ENCODE assay signal across 1 cellular context in genomic region chr7:129597672-129598071, GRCh38.
TF ChIP-seq lines count a peak whose summit lies in the region.

No MANE protein-coding gene starts in this region.

TF ChIP-seq in HepG2, 621 proteins besides CTCF, POLR2A, EP300 and RAD21 (continued from another document):
- no peak for TF ChIP-seq POLR2G (IDR thresholded peaks at IDR 0.05; ENCODE audit: low read depth, low read length)
- TF ChIP-seq ZNF18 (CRISPR knock-in tag; IDR thresholded peaks at IDR 0.05; ENCODE audit: insufficient replicate concordance): no peak
- TF ChIP-seq ZNF607 (CRISPR knock-in tag; IDR thresholded peaks at IDR 0.05; ENCODE audit: borderline replicate concordance): no peak
- no peak for TF ChIP-seq NR1H2 (CRISPR knock-in tag; IDR thresholded peaks at IDR 0.05; ENCODE audit: borderline replicate concordance, low read depth)
- TF ChIP-seq CEBPB (IDR thresholded peaks at IDR 0.05; ENCODE audit: borderline replicate concordance, low read depth, low read length): 0 out of 2 replicates have a peak, but pooled peaks have one; percentile 16
- no peak for TF ChIP-seq TFE3 (CRISPR knock-in tag; IDR thresholded peaks at IDR 0.05)
- no peak for TF ChIP-seq U2AF1 (optimal IDR thresholded peaks at IDR 0.05; ENCODE audit: low read depth, low read length)
- TF ChIP-seq ZNF234 (CRISPR knock-in tag; conservative IDR thresholded peaks at IDR 0.05): no peak
- TF ChIP-seq ZNF20 (CRISPR knock-in tag; IDR thresholded peaks at IDR 0.05): no peak
- TF ChIP-seq CCAR2 (optimal IDR thresholded peaks at IDR 0.05; ENCODE audit: low read depth, low read length): no peak
- no peak for TF ChIP-seq GZF1 (CRISPR knock-in tag; IDR thresholded peaks at IDR 0.05)
- TF ChIP-seq RARA (CRISPR knock-in tag; IDR thresholded peaks at IDR 0.05): peak; percentile 75
- TF ChIP-seq RFX5 (IDR thresholded peaks at IDR 0.05; ENCODE audit: low read depth, low read length): no peak
- no peak for TF ChIP-seq SMC3 (IDR thresholded peaks at IDR 0.05; ENCODE audit: low read length)
- no peak for TF ChIP-seq HDAC1 (CRISPR knock-in tag; IDR thresholded peaks at IDR 0.05)
- no peak for TF ChIP-seq ZNF124 (CRISPR knock-in tag; IDR thresholded peaks at IDR 0.05)
- TF ChIP-seq ZNF263 (CRISPR knock-in tag; IDR thresholded peaks at IDR 0.05): no peak
- no peak for TF ChIP-seq ZNF572 (CRISPR knock-in tag; IDR thresholded peaks at IDR 0.05)
- TF ChIP-seq ZNF558 (CRISPR knock-in tag; IDR thresholded peaks at IDR 0.05; ENCODE audit: borderline replicate concordance): no peak
- TF ChIP-seq ZNF672 (CRISPR knock-in tag; IDR thresholded peaks at IDR 0.05): no peak
- TF ChIP-seq HNRNPK (IDR thresholded peaks at IDR 0.05; ENCODE audit: low read depth, low read length, poor library complexity, severe bottlenecking): peak; percentile 80
